ENCODE assay signal across 17 cellular contexts in the genomic region with DNA sequence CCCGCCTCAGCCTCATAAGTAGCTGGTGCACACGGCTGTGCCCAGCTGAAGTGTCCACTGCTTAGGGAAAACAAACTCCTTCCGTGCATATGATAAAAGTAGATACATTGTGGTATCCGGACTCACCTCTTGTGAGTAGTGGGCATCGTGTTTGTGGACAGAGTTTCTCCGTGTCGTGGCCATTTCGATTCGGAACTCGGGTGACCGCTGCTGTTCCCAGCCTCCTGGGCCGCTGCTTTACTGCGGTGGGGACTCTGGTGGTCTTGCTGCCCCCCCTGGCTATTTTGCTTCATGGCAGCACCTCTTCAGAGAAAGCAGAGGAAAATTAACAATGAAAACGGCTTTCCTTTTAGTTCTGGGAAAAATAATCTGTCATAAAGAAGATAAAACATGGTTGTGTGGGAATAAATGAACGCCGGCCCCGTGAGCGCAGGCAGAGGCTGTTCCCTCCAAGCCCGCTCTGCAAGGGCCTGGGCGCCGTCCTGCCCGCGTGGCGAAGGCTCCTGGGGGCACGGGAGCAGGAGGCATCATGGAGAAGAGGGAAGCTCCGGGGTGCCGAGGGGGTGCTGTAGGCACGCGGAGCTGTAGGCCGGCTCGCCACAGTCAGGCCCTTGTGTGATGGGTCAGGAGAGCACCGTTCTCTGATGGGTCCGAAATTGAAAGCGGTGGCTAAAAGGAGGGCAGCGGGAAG.
"Had no signal": no experiment of that assay in that cellular context is flagged by ENCODE, and none has a peak within 500 bp of the region (broad histone marks: within the 10 kb centered on the region; RNA-seq: fewer than 3 reads in every experiment).

No MANE protein-coding gene starts in this region.

- H3K9me3 ChIP-seq: esophagus muscularis mucosa, gastroesophageal sphincter, heart left ventricle had no signal

- ATAC-seq: activated CD4-positive, CD25-positive, alpha-beta regulatory T cell treated with anti-CD3 and anti-CD28 coated beads, Interleukin-2, amount 50 U/mL, for 24 hours; activated CD8-positive, alpha-beta T cell treated with anti-CD3 and anti-CD28 coated beads, Interleukin-2, amount 10 ng/mL, durations not matched to agents 7 days and 5 days; activated naive CD8-positive, alpha-beta T cell treated with anti-CD3 and anti-CD28 coated beads, Interleukin-2, amount 50 U/mL, for 24 hours; gastroesophageal sphincter; heart left ventricle; left ventricle myocardium superior; natural killer cell; stimulated activated naive CD8-positive, alpha-beta T cell treated with anti-CD3 and anti-CD28 coated beads, Interleukin-15, amount 100 ng/mL, for 72 hours had no signal

- DNase-seq: activated CD4-positive, alpha-beta T cell treated with anti-CD3 and anti-CD28 coated beads, Interleukin-2, amount 10 ng/mL, durations not matched to agents 7 days and 5 days; activated CD8-positive, alpha-beta T cell treated with anti-CD3 and anti-CD28 coated beads, Interleukin-2, amount 10 ng/mL, durations not matched to agents 7 days and 5 days; activated naive CD4-positive, alpha-beta T cell treated with anti-CD3 and anti-CD28 coated beads, Interleukin-2, amount 10 ng/mL, durations not matched to agents 7 days and 5 days; activated naive CD8-positive, alpha-beta T cell treated with anti-CD3 and anti-CD28 coated beads, Interleukin-2, amount 50 U/mL, for 24 hours; anterior cingulate cortex; effector CD8-positive, alpha-beta T cell; heart left ventricle; left ventricle myocardium superior; natural killer cell; nucleus accumbens; stimulated activated CD4-positive, alpha-beta T cell treated with anti-CD3 and anti-CD28 coated beads, Interleukin-2, amount 100 ng/mL, for 48 hours; stimulated activated naive CD8-positive, alpha-beta T cell treated with anti-CD3 and anti-CD28 coated beads, Interleukin-15, amount 100 ng/mL, for 72 hours; T1000 had no signal

- H3K4me3 ChIP-seq: esophagus muscularis mucosa, gastroesophageal sphincter, heart left ventricle had no signal

- H3K36me3 ChIP-seq: esophagus muscularis mucosa, gastroesophageal sphincter, heart left ventricle had no signal

- H3K27ac ChIP-seq: esophagus muscularis mucosa, gastroesophageal sphincter, heart left ventricle had no signal

- FAIRE-seq: endothelial cell of umbilical vein had no signal

- H3K4me1 ChIP-seq: esophagus muscularis mucosa, gastroesophageal sphincter, heart left ventricle had no signal

- H3K27me3 ChIP-seq: esophagus muscularis mucosa, gastroesophageal sphincter, heart left ventricle had no signal
